Comparison of ENCODE assay signal across 20 cellular contexts in the genomic region with DNA sequence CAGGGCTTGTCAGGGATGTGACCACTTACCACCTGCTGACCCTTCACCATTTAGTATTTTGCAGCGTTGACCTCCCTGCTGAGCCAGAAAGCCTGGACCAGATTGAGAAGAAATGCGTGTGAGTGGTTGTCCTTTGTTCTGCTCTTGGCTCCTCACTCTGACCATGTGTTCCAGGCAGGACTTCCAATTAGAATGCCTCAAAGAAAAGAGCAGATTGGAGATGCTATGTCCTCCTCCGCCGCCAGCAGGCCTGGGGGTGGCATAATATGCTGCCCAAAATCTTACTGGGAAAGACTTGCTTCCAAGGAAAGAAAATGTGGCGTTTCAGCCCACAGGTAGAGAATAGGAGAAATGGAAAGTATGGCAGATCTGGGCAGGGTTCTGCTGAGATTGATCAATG.
DNase-seq lines count a peak whose midpoint lies in the region.
"Had no signal": no experiment of that assay in that cellular context is flagged by ENCODE, and none has a peak within 500 bp of the region (broad histone marks: within the 10 kb centered on the region; RNA-seq: fewer than 3 reads in every experiment).

No MANE protein-coding gene starts in this region.

- peak; percentile 76 for DNase-seq in DMS 273 (lab: John Stamatoyannopoulos, UW; ENCODE audit: unreplicated experiment)
- DNase-seq in NCI-H146 treated with DMSO at 0.1 percent for 48 hours (lab: John Stamatoyannopoulos, UW; ENCODE audit: unreplicated experiment): peak; percentile 67
- DNase-seq in cerebellar cortex (ENCODE audit: low spot score): peak; percentile 69
- DNase-seq in medulla oblongata (ENCODE audit: extremely low spot score): peak; percentile 4
- DNase-seq in activated CD4-positive, alpha-beta T cell treated with anti-CD3 and anti-CD28 coated beads for 1 hour: no peak
- DNase-seq in AML-193 (lab: John Stamatoyannopoulos, UW): no peak
- no peak for DNase-seq in NCI-H748 treated with DMSO at 0.1 percent for 48 hours (lab: John Stamatoyannopoulos, UW)
- DNase-seq in stimulated activated CD4-positive, alpha-beta T cell treated with anti-CD3 and anti-CD28 coated beads, Interleukin-4, amount 100 ng/mL, for 1 hour: no peak
- DNase-seq: 8988T; BE2C; Caco-2; CD4-positive, CD25-positive, alpha-beta regulatory T cell; EL; IMR-90; NCI-H1436; NCI-H2029 treated with DMSO at 0.1 percent for 48 hours; NCI-H2171; NK-92 treated with Interleukin-12 subunit alpha and Interleukin-12 subunit beta, amount 100 ng/mL, for 24 hours; Peyer's patch; Right ventricle myocardium superior had no signal

Comparison
In these comparisons a context has a peak if more than half of its experiments do, and no peak if none do; other contexts are left out.
1. DNase-seq: peak in DMS 273 (single experiment), NCI-H146 treated with DMSO at 0.1 percent for 48 hours (single experiment), cerebellar cortex (single experiment) and medulla oblongata (single experiment); none in activated CD4-positive, alpha-beta T cell treated with anti-CD3 and anti-CD28 coated beads for 1 hour (single experiment), AML-193 (0 of 2), NCI-H748 treated with DMSO at 0.1 percent for 48 hours (single experiment) and stimulated activated CD4-positive, alpha-beta T cell treated with anti-CD3 and anti-CD28 coated beads, Interleukin-4, amount 100 ng/mL, for 1 hour (single experiment).